ENCODE assay signal across 14 cellular contexts in genomic region chr12:124397807-124398577, GRCh38.
DNase-seq lines count a peak whose midpoint lies in the region; ATAC-seq and TF ChIP-seq lines count a peak whose summit lies in the region.
"Had no signal": no experiment of that assay in that cellular context is flagged by ENCODE, and none has a peak within 500 bp of the region (broad histone marks: within the 10 kb centered on the region; RNA-seq: fewer than 3 reads in every experiment).

No MANE protein-coding gene starts in this region.

- TF ChIP-seq CTCF in SK-N-SH (IDR thresholded peaks at IDR 0.05), result no peak
- TF ChIP-seq CTCF in gastroesophageal sphincter (IDR thresholded peaks at IDR 0.05), result no peak
- TF ChIP-seq CTCF in thoracic aorta (IDR thresholded peaks at IDR 0.05), result no peak

- H3K27ac ChIP-seq in SK-N-SH (ENCODE audit: low read depth in 2 of 2, low read length in 1 of 2) (peak overlapping the region in 1 of 2 experiments; percentile 89; a peak in 1 of 4 replicates), gastroesophageal sphincter (peak overlapping the region in 3 of 4 donors; percentile 91 to 98 (median 98)), thoracic aorta (peak overlapping the region; percentile 11 to 39)

- H3K36me3 ChIP-seq in SK-N-SH (replicated peaks in 1 of 2; ENCODE audit: control insufficient read depth in 1 of 2, insufficient read depth in 2 of 2, low read length in 1 of 2), result peaks cover 14 to 57% of the 10 kb centered on the region in 2 experiments
- peaks cover 0 to 72% of the 10 kb centered on the region in 2 donors for H3K36me3 ChIP-seq in gastroesophageal sphincter
- peaks cover 28% of the 10 kb centered on the region for H3K36me3 ChIP-seq in thoracic aorta

- ATAC-seq in SK-N-SH treated with all-trans-retinoic acid at 6 μM for 48 hours (no peak), gastroesophageal sphincter (no peak), thoracic aorta (ENCODE audit: insufficient number of reproducible peaks, low FRiP score, low read depth) (no peak), GM19463 (IDR thresholded peaks at IDR 0.05; ENCODE audit: unreplicated experiment) (no peak)
- no peak for ATAC-seq in activated T-cell treated with anti-CD3 and anti-CD28 coated beads, Interleukin-2, amount 50 U/mL, for 72 hours (replicated peaks in 1 of 2)
- ATAC-seq: activated naive CD4-positive, alpha-beta T cell treated with anti-CD3 and anti-CD28 coated beads, Interleukin-2, amount 50 U/mL, for 72 hours; PC-3 had no signal

- H3K27me3 ChIP-seq in SK-N-SH (ENCODE audit: insufficient read depth) (no peaks in the 10 kb centered on the region), gastroesophageal sphincter (no peaks in the 10 kb centered on the region), thoracic aorta (replicated peaks; ENCODE audit: insufficient read depth) (no peaks in the 10 kb centered on the region)
- H3K27me3 ChIP-seq: BE2C had no signal

- no peak for TF ChIP-seq POLR2A in gastroesophageal sphincter (IDR thresholded peaks at IDR 0.05)

- no peak overlapping the region for H3K4me3 Mint-ChIP-seq in activated T-cell treated with anti-CD3 and anti-CD28 coated beads, Interleukin-2, amount 50 U/mL, for 72 hours
- H3K4me3 Mint-ChIP-seq: activated B cell treated with CpG ODN at 0.5 μM for 24 hours, IgD-negative memory B cell had no signal

- no peak for TF ChIP-seq RAD21 in SK-N-SH (IDR thresholded peaks at IDR 0.05; ENCODE audit: low read length)

- 84% methylated on average over 14 of the region's 22 CpGs for WGBS in SK-N-SH (ENCODE audit: low lambda C conversion rate)
- 20 to 50% methylated on average over 1 to 2 of the region's 22 CpGs for WGBS in gastroesophageal sphincter (ENCODE audit: low coverage in 1 of 2), 2 donors

- H3K4me2 ChIP-seq in SK-N-SH, result no peak overlapping the region

- POLR2A ChIA-PET in SK-N-SH (lab: Yijun Ruan, JAX), result no interaction called here

- H3K9me3 ChIP-seq in SK-N-SH (no peaks in the 10 kb centered on the region), gastroesophageal sphincter (no peaks in the 10 kb centered on the region), thoracic aorta (no peaks in the 10 kb centered on the region)
- H3K9me3 ChIP-seq: BE2C had no signal

- no peaks in the 10 kb centered on the region for H3K4me1 Mint-ChIP-seq in activated T-cell treated with anti-CD3 and anti-CD28 coated beads, Interleukin-2, amount 50 U/mL, for 72 hours (ENCODE audit: low read depth)

- H4K20me1 ChIP-seq in SK-N-SH (ENCODE audit: insufficient read depth), result peaks cover 12% of the 10 kb centered on the region

- H3K36me3 Mint-ChIP-seq in activated T-cell treated with anti-CD3 and anti-CD28 coated beads, Interleukin-2, amount 50 U/mL, for 72 hours (ENCODE audit: insufficient read depth in 2 of 2), result peaks cover 1 to 5% of the 10 kb centered on the region in 2 donors
- H3K36me3 Mint-ChIP-seq: activated naive CD4-positive, alpha-beta T cell treated with anti-CD3 and anti-CD28 coated beads, Interleukin-2, amount 50 U/mL, for 72 hours had no signal

- CTCF ChIA-PET in SK-N-SH (lab: Yijun Ruan, JAX), result interaction anchor here (0.7 to 6.0 kb wide), 14 partner anchors 9 to 361 kb away, joined by 3 to 37 read pairs (median 5); no protein-coding TSS in a partner anchor

- no peaks in the 10 kb centered on the region for H3K27me3 Mint-ChIP-seq in activated T-cell treated with anti-CD3 and anti-CD28 coated beads, Interleukin-2, amount 50 U/mL, for 72 hours (ENCODE audit: low read depth)
- H3K27me3 Mint-ChIP-seq: activated B cell treated with CpG ODN at 0.5 μM for 24 hours, IgD-negative memory B cell, progenitor cell of endocrine pancreas had no signal

- peaks cover 14% of the 10 kb centered on the region for H3F3A ChIP-seq in SK-N-SH (replicated peaks; ENCODE audit: insufficient read depth)

- H3K27ac Mint-ChIP-seq in activated T-cell treated with anti-CD3 and anti-CD28 coated beads, Interleukin-2, amount 50 U/mL, for 72 hours, result no peak overlapping the region
- H3K27ac Mint-ChIP-seq: activated B cell treated with CpG ODN at 0.5 μM for 24 hours had no signal

- TF ChIP-seq EP300 in SK-N-SH (IDR thresholded peaks at IDR 0.05; ENCODE audit: borderline replicate concordance in 1 of 2, low read depth in 1 of 2, low read length in 1 of 2), result no peak
- TF ChIP-seq EP300 in gastroesophageal sphincter (IDR thresholded peaks at IDR 0.05), result no peak

- H2AFZ ChIP-seq in SK-N-SH (ENCODE audit: low read depth), result no peak overlapping the region

- H3K4me1 ChIP-seq in SK-N-SH (ENCODE audit: control insufficient read depth in 1 of 2, insufficient read depth in 2 of 2, low read depth in 1 of 2, low read length in 1 of 2) (peaks cover 21 to 60% of the 10 kb centered on the region in 2 experiments), gastroesophageal sphincter (peaks cover 10 to 96% (median 72%) of the 10 kb centered on the region in 3 donors), thoracic aorta (ENCODE audit: control insufficient read depth in 1 of 2, low read depth in 2 of 2) (peaks cover 36 to 79% of the 10 kb centered on the region in 2 donors)

- no peak for DNase-seq in SK-N-SH
- DNase-seq in OCI-M1 (lab: John Stamatoyannopoulos, UW), result peak; percentile 38
- no peak for DNase-seq in thoracic aorta (ENCODE audit: low spot score)
- DNase-seq in EL, result no peak
- no peak for DNase-seq in activated T-cell treated with anti-CD3 and anti-CD28 coated beads, Interleukin-2, amount 50 U/mL, for 72 hours
- DNase-seq: activated B cell treated with CpG ODN at 0.5 μM for 24 hours, PC-3 had no signal

- no peaks in the 10 kb centered on the region for H3K9me3 Mint-ChIP-seq in activated T-cell treated with anti-CD3 and anti-CD28 coated beads, Interleukin-2, amount 50 U/mL, for 72 hours
- H3K9me3 Mint-ChIP-seq: activated B cell treated with CpG ODN at 0.5 μM for 24 hours; activated naive CD4-positive, alpha-beta T cell treated with anti-CD3 and anti-CD28 coated beads, Interleukin-2, amount 50 U/mL, for 72 hours; IgD-negative memory B cell had no signal

- H3K4me3 ChIP-seq in SK-N-SH (ENCODE audit: low read depth in 2 of 2, low read length in 1 of 2), result no peak overlapping the region
- no peak overlapping the region for H3K4me3 ChIP-seq in gastroesophageal sphincter
- H3K4me3 ChIP-seq in thoracic aorta, result no peak overlapping the region

- peaks cover 21% of the 10 kb centered on the region; the same call in 1 of the 2 replicates for H3K79me2 ChIP-seq in SK-N-SH (ENCODE audit: insufficient read depth)

- no peaks in the 10 kb centered on the region for H3K9me2 ChIP-seq in SK-N-SH

- H3K9ac ChIP-seq in SK-N-SH, result no peak overlapping the region

TF ChIP-seq in SK-N-SH, 30 proteins besides CTCF, POLR2A, EP300 and RAD21:
- TF ChIP-seq JUND (IDR thresholded peaks at IDR 0.05), result no peak
- peak; percentile 31; the same call in 1 of the 2 replicates for TF ChIP-seq NFIC (IDR thresholded peaks at IDR 0.05; ENCODE audit: borderline replicate concordance)
- TF ChIP-seq MXI1 (IDR thresholded peaks at IDR 0.05; ENCODE audit: low read depth, low read length), result no peak
- TF ChIP-seq SIN3A (IDR thresholded peaks at IDR 0.05; ENCODE audit: borderline replicate concordance, low read depth, low read length), result no peak
- no peak for TF ChIP-seq MAX (IDR thresholded peaks at IDR 0.05; ENCODE audit: low read depth)
- TF ChIP-seq RFX5 (IDR thresholded peaks at IDR 0.05; ENCODE audit: low read length), result no peak

TF ChIP-seq in SK-N-SH treated with all-trans-retinoic acid at 6 μM for 48 hours, 23 proteins besides CTCF, POLR2A, EP300 and RAD21 (continues in another document):
- TF ChIP-seq, protein P1, sequence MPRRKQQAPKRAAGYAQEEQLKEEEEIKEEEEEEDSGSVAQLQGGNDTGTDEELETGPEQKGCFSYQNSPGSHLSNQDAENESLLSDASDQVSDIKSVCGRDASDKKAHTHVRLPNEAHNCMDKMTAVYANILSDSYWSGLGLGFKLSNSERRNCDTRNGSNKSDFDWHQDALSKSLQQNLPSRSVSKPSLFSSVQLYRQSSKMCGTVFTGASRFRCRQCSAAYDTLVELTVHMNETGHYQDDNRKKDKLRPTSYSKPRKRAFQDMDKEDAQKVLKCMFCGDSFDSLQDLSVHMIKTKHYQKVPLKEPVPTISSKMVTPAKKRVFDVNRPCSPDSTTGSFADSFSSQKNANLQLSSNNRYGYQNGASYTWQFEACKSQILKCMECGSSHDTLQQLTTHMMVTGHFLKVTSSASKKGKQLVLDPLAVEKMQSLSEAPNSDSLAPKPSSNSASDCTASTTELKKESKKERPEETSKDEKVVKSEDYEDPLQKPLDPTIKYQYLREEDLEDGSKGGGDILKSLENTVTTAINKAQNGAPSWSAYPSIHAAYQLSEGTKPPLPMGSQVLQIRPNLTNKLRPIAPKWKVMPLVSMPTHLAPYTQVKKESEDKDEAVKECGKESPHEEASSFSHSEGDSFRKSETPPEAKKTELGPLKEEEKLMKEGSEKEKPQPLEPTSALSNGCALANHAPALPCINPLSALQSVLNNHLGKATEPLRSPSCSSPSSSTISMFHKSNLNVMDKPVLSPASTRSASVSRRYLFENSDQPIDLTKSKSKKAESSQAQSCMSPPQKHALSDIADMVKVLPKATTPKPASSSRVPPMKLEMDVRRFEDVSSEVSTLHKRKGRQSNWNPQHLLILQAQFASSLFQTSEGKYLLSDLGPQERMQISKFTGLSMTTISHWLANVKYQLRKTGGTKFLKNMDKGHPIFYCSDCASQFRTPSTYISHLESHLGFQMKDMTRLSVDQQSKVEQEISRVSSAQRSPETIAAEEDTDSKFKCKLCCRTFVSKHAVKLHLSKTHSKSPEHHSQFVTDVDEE (CRISPR knock-in tag; IDR thresholded peaks at IDR 0.05), result no peak
- no peak for TF ChIP-seq OSR1 (CRISPR knock-in tag; IDR thresholded peaks at IDR 0.05)
- TF ChIP-seq, protein P2, sequence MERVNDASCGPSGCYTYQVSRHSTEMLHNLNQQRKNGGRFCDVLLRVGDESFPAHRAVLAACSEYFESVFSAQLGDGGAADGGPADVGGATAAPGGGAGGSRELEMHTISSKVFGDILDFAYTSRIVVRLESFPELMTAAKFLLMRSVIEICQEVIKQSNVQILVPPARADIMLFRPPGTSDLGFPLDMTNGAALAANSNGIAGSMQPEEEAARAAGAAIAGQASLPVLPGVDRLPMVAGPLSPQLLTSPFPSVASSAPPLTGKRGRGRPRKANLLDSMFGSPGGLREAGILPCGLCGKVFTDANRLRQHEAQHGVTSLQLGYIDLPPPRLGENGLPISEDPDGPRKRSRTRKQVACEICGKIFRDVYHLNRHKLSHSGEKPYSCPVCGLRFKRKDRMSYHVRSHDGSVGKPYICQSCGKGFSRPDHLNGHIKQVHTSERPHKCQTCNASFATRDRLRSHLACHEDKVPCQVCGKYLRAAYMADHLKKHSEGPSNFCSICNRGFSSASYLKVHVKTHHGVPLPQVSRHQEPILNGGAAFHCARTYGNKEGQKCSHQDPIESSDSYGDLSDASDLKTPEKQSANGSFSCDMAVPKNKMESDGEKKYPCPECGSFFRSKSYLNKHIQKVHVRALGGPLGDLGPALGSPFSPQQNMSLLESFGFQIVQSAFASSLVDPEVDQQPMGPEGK (CRISPR knock-in tag; IDR thresholded peaks at IDR 0.05; ENCODE audit: borderline replicate concordance), result no peak
- TF ChIP-seq ZC3H10 (CRISPR knock-in tag; IDR thresholded peaks at IDR 0.05), result no peak
- no peak for TF ChIP-seq SNAI2 (CRISPR knock-in tag; IDR thresholded peaks at IDR 0.05)
- TF ChIP-seq ZNF70 (CRISPR knock-in tag; IDR thresholded peaks at IDR 0.05), result no peak
- no peak for TF ChIP-seq ZFP3 (CRISPR knock-in tag; IDR thresholded peaks at IDR 0.05)
